In genomic region chr12:55256831-55257230, GRCh38 we compare ENCODE assay signal across 9 cellular contexts. TPM values are rescaled to one million over a fixed set of nuclear protein-coding genes. Genes with fewer than 3 reads are reported as not detected.
"Had no signal": no experiment of that assay in that cellular context is flagged by ENCODE, and none has a peak within 500 bp of the region (broad histone marks: within the 10 kb centered on the region; RNA-seq: fewer than 3 reads in every experiment).

No MANE protein-coding gene starts in this region.

- ATAC-seq: GM23338 had no signal

- DNase-seq: H9, HCEC 1CT, KBM-7 had no signal

- H2AFZ ChIP-seq: GM23338 had no signal

- H3K4me3 ChIP-seq: GM23338 had no signal

- H3K9ac ChIP-seq: KMS-11 had no signal

- FAIRE-seq: H1, H54, HTR-8/SVneo had no signal

- H3K27ac ChIP-seq: KMS-11 had no signal

- H3K4me2 ChIP-seq: GM23338, KMS-11 had no signal

RNA-seq across cellular contexts. Expression of gene OR6C74, which starts 12.4 kb away (rescaled TPM):
- total RNA-seq: GM23338, H1, H9, HT-29 had no signal
- polyA plus RNA-seq: GM23338, H1 had no signal

RNA-seq across cellular contexts. Expression of gene OR10A7, which starts 36.0 kb away (rescaled TPM):
- total RNA-seq: GM23338, H1, H9, HT-29 had no signal
- polyA plus RNA-seq: GM23338, H1 had no signal

RNA-seq across cellular contexts. Expression of gene OR6C6, which starts 39.5 kb away (rescaled TPM):
- total RNA-seq: GM23338, H1, H9, HT-29 had no signal
- polyA plus RNA-seq: GM23338, H1 had no signal

RNA-seq across cellular contexts. Expression of gene OR6C1, which starts 57.3 kb away (rescaled TPM):
- total RNA-seq: GM23338, H1, H9, HT-29 had no signal
- polyA plus RNA-seq: GM23338, H1 had no signal
